7 cellular contexts compared by ENCODE assay signal in genomic region chr17:1999557-2000251, GRCh38. TPM values are rescaled to one million over a fixed set of nuclear protein-coding genes. Genes with fewer than 3 reads are reported as not detected.
DNase-seq lines count a peak whose midpoint lies in the region; ATAC-seq lines count a peak whose summit lies in the region.

No MANE protein-coding gene starts in this region.

- peaks cover 7% of the 10 kb centered on the region for H3K36me3 Mint-ChIP-seq in T-helper 17 cell (ENCODE audit: low read depth)

- peak overlapping the region; percentile 60 for H3K4me3 Mint-ChIP-seq in T-helper 17 cell

- H3K9me3 ChIP-seq in T-helper 17 cell (ENCODE audit: control insufficient read depth, low read length, poor library complexity, severe bottlenecking), result no peaks in the 10 kb centered on the region

- peaks cover 6% of the 10 kb centered on the region for H3K4me1 Mint-ChIP-seq in T-helper 17 cell

- H3K27ac Mint-ChIP-seq in T-helper 17 cell, result no peak overlapping the region

- DNase-seq in HuH-7 (ENCODE audit: low spot score) (peak; percentile 48), T-helper 17 cell (no peak), Right ventricle myocardium superior (peak; percentile 78), renal cortical epithelial cell (ENCODE audit: low read depth) (peak; percentile 16)

- H3K27me3 Mint-ChIP-seq in T-helper 17 cell, result peaks cover 38% of the 10 kb centered on the region

- ATAC-seq in T-helper 17 cell (no peak), Right ventricle myocardium superior (ENCODE audit: poor library complexity) (peak; percentile 89), HG03135 (IDR thresholded peaks at IDR 0.05; ENCODE audit: unreplicated experiment) (no peak), HG03521 (IDR thresholded peaks at IDR 0.05; ENCODE audit: unreplicated experiment) (no peak), GM18868 (IDR thresholded peaks at IDR 0.05; ENCODE audit: unreplicated experiment) (no peak)

- intact Hi-C loops in Right ventricle myocardium superior (cut with DNase I), result no loop called here

RNA-seq across cellular contexts. Expression of gene RTN4RL1, which starts 25.4 kb away (rescaled TPM):
- total RNA-seq in T-helper 17 cell (under 1 TPM; 0.21 to 0.90 TPM), Right ventricle myocardium superior (3.4 TPM), renal cortical epithelial cell (0.35 and 4.3 TPM in 2 replicates)

RNA-seq across cellular contexts. Expression of gene DPH1, which starts 30.2 kb away (rescaled TPM):
- 10 to 100 TPM; 85.1 to 92.6 TPM for total RNA-seq in T-helper 17 cell
- total RNA-seq in Right ventricle myocardium superior, result 26.8 TPM
- total RNA-seq in renal cortical epithelial cell, result 18.4 and 36.2 TPM in 2 replicates

RNA-seq across cellular contexts. Expression of gene OVCA2, which starts 42.1 kb away (rescaled TPM):
- total RNA-seq in T-helper 17 cell (10 to 100 TPM; 28.4 to 35.2 TPM), Right ventricle myocardium superior (13.7 TPM), renal cortical epithelial cell (24.0 and 93.4 TPM in 2 replicates)

RNA-seq across cellular contexts. Expression of gene HIC1, which starts 55.2 kb away (rescaled TPM):
- total RNA-seq in T-helper 17 cell (1 to 10 TPM; 4.6 to 8.1 TPM), Right ventricle myocardium superior (19.3 TPM), renal cortical epithelial cell (1.0 and 2.3 TPM in 2 replicates)

Comparison
In these comparisons a context has a peak if more than half of its experiments do, and no peak if none do; other contexts are left out.
1. DNase-seq: peak in HuH-7 (single experiment), Right ventricle myocardium superior (single experiment) and renal cortical epithelial cell (single experiment); none in T-helper 17 cell (0 of 3).